In the genomic region with DNA sequence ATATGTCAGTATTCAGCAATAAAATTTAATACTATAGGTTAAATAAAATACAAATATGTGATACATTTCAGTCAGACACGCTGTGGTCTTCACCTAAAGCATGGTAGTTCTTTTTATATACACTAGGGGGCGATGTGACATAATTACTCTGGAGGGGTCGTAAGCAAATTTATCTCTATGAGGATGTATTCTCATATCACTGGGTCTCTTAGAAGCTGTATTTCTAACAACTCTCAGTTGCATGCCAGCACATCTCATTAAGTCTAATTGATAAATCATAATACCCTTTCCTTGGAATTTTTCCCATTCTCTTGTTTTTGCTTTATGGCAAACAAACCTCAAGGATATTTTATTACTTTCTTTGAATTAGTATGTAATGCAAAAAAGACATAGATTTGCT, we compare ENCODE assay signal across 8 cellular contexts. TPM values are rescaled to one million over a fixed set of nuclear protein-coding genes. Genes with fewer than 3 reads are reported as not detected.
DNase-seq lines count a peak whose midpoint lies in the region; ATAC-seq and TF ChIP-seq lines count a peak whose summit lies in the region.

No MANE protein-coding gene starts in this region.

- H3K9ac ChIP-seq in SK-N-SH, result no peak overlapping the region

- TF ChIP-seq EP300 in SK-N-SH (IDR thresholded peaks at IDR 0.05; ENCODE audit: borderline replicate concordance in 1 of 2, low read depth in 1 of 2, low read length in 1 of 2), result no peak

- no peak overlapping the region for H3K4me2 ChIP-seq in SK-N-SH

- CTCF ChIA-PET in SK-N-SH (lab: Yijun Ruan, JAX), result interaction anchor here (0.6 to 3.4 kb wide), 22 partner anchors 10 to 1716 kb away, joined by 3 to 20 read pairs (median 3); no protein-coding TSS in a partner anchor

- peaks cover 7% of the 10 kb centered on the region for H3F3A ChIP-seq in SK-N-SH (replicated peaks; ENCODE audit: insufficient read depth)

- H4K20me1 ChIP-seq in SK-N-SH (ENCODE audit: insufficient read depth), result no peaks in the 10 kb centered on the region

- no peaks in the 10 kb centered on the region for H3K79me2 ChIP-seq in SK-N-SH (ENCODE audit: insufficient read depth)

- H3K4me3 ChIP-seq in SK-N-SH (ENCODE audit: low read depth in 2 of 2, low read length in 1 of 2), result peak overlapping the region in 1 of 2 experiments; percentile 27; a peak in 1 of 4 replicates

- H3K27ac ChIP-seq in SK-N-SH (ENCODE audit: low read depth in 2 of 2, low read length in 1 of 2), result no peak overlapping the region

- ATAC-seq in SK-N-SH treated with all-trans-retinoic acid at 6 μM for 48 hours, result no peak
- no peak for ATAC-seq in HG02840 (IDR thresholded peaks at IDR 0.05; ENCODE audit: low FRiP score, unreplicated experiment)

- peaks cover 13% of the 10 kb centered on the region for H3K27me3 ChIP-seq in SK-N-SH (ENCODE audit: insufficient read depth)

- 2% methylated on average over 3 of the region's 3 CpGs for WGBS in SK-N-SH (ENCODE audit: low lambda C conversion rate)

- TF ChIP-seq RAD21 in SK-N-SH (IDR thresholded peaks at IDR 0.05; ENCODE audit: low read length), result peak; percentile 83

- no peaks in the 10 kb centered on the region for H3K36me3 ChIP-seq in SK-N-SH (replicated peaks in 1 of 2; ENCODE audit: control insufficient read depth in 1 of 2, insufficient read depth in 2 of 2, low read length in 1 of 2)

- peaks cover 4 to 10% of the 10 kb centered on the region in 2 experiments; a peak in 1 of 4 replicates for H3K4me1 ChIP-seq in SK-N-SH (ENCODE audit: control insufficient read depth in 1 of 2, insufficient read depth in 2 of 2, low read depth in 1 of 2, low read length in 1 of 2)

- peak; percentile 84 for TF ChIP-seq CTCF in SK-N-SH (IDR thresholded peaks at IDR 0.05)

- H3K9me2 ChIP-seq in SK-N-SH, result no peaks in the 10 kb centered on the region

- H3K9me3 ChIP-seq in SK-N-SH, result no peaks in the 10 kb centered on the region

- DNase-seq in SK-N-SH, result peak; percentile 51
- DNase-seq in Kasumi-1 (lab: John Stamatoyannopoulos, UW), result peak; percentile 76 to 77
- DNase-seq in SW480 (ENCODE audit: low spot score), result peak; percentile 47
- DNase-seq in kidney tubule cell (ENCODE audit: low spot score), result peak; percentile 37
- DNase-seq in effector CD4-positive, alpha-beta T cell, result no peak
- DNase-seq in activated CD4-positive, alpha-beta T cell treated with anti-CD3 and anti-CD28 coated beads, Interleukin-2, amount 50 U/mL, for 4 hours, result no peak

- H2AFZ ChIP-seq in SK-N-SH (ENCODE audit: low read depth), result no peak overlapping the region

- POLR2A ChIA-PET in SK-N-SH (lab: Yijun Ruan, JAX), result no interaction called here

TF ChIP-seq in SK-N-SH, 30 proteins besides CTCF, POLR2A, EP300 and RAD21:
- TF ChIP-seq, protein P1, sequence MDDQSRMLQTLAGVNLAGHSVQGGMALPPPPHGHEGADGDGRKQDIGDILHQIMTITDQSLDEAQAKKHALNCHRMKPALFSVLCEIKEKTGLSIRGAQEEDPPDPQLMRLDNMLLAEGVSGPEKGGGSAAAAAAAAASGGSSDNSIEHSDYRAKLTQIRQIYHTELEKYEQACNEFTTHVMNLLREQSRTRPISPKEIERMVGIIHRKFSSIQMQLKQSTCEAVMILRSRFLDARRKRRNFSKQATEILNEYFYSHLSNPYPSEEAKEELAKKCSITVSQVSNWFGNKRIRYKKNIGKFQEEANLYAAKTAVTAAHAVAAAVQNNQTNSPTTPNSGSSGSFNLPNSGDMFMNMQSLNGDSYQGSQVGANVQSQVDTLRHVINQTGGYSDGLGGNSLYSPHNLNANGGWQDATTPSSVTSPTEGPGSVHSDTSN (IDR thresholded peaks at IDR 0.05), result no peak
- peak; percentile 48 for TF ChIP-seq SMC3 (IDR thresholded peaks at IDR 0.05; ENCODE audit: low read depth, low read length)

TF ChIP-seq in SK-N-SH treated with all-trans-retinoic acid at 6 μM for 48 hours, 23 proteins besides CTCF, POLR2A, EP300 and RAD21:
- TF ChIP-seq, protein P2, sequence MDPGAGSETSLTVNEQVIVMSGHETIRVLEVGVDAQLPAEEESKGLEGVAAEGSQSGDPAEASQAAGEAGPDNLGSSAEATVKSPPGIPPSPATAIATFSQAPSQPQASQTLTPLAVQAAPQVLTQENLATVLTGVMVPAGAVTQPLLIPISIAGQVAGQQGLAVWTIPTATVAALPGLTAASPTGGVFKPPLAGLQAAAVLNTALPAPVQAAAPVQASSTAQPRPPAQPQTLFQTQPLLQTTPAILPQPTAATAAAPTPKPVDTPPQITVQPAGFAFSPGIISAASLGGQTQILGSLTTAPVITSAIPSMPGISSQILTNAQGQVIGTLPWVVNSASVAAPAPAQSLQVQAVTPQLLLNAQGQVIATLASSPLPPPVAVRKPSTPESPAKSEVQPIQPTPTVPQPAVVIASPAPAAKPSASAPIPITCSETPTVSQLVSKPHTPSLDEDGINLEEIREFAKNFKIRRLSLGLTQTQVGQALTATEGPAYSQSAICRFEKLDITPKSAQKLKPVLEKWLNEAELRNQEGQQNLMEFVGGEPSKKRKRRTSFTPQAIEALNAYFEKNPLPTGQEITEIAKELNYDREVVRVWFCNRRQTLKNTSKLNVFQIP (CRISPR knock-in tag; IDR thresholded peaks at IDR 0.05; ENCODE audit: borderline replicate concordance, low read depth), result no peak
- TF ChIP-seq ZNF565 (CRISPR knock-in tag; conservative IDR thresholded peaks at IDR 0.05; ENCODE audit: low read depth), result no peak
- TF ChIP-seq, protein P3, sequence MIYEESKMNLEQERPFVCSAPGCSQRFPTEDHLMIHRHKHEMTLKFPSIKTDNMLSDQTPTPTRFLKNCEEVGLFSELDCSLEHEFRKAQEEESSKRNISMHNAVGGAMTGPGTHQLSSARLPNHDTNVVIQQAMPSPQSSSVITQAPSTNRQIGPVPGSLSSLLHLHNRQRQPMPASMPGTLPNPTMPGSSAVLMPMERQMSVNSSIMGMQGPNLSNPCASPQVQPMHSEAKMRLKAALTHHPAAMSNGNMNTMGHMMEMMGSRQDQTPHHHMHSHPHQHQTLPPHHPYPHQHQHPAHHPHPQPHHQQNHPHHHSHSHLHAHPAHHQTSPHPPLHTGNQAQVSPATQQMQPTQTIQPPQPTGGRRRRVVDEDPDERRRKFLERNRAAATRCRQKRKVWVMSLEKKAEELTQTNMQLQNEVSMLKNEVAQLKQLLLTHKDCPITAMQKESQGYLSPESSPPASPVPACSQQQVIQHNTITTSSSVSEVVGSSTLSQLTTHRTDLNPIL (CRISPR knock-in tag; IDR thresholded peaks at IDR 0.05; ENCODE audit: low read depth), result no peak
- TF ChIP-seq, protein P4, sequence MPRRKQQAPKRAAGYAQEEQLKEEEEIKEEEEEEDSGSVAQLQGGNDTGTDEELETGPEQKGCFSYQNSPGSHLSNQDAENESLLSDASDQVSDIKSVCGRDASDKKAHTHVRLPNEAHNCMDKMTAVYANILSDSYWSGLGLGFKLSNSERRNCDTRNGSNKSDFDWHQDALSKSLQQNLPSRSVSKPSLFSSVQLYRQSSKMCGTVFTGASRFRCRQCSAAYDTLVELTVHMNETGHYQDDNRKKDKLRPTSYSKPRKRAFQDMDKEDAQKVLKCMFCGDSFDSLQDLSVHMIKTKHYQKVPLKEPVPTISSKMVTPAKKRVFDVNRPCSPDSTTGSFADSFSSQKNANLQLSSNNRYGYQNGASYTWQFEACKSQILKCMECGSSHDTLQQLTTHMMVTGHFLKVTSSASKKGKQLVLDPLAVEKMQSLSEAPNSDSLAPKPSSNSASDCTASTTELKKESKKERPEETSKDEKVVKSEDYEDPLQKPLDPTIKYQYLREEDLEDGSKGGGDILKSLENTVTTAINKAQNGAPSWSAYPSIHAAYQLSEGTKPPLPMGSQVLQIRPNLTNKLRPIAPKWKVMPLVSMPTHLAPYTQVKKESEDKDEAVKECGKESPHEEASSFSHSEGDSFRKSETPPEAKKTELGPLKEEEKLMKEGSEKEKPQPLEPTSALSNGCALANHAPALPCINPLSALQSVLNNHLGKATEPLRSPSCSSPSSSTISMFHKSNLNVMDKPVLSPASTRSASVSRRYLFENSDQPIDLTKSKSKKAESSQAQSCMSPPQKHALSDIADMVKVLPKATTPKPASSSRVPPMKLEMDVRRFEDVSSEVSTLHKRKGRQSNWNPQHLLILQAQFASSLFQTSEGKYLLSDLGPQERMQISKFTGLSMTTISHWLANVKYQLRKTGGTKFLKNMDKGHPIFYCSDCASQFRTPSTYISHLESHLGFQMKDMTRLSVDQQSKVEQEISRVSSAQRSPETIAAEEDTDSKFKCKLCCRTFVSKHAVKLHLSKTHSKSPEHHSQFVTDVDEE (CRISPR knock-in tag; IDR thresholded peaks at IDR 0.05), result no peak

RNA-seq across cellular contexts. Expression of a gene that starts 3.9 kb away (rescaled TPM):
- 0.13 and 0.21 TPM in 2 replicates for polyA plus RNA-seq in SK-N-SH (2012; rRNA removed)
- 0.13 and 0.35 TPM in 2 replicates for polyA plus RNA-seq in SK-N-SH (2012; cell fraction: cytosol; rRNA removed)
- polyA plus RNA-seq in SK-N-SH (2012; cell fraction: nucleus; rRNA removed), result 0.11 and 0.25 TPM in 2 replicates

Comparison
In these comparisons a context has a peak if more than half of its experiments do, and no peak if none do; other contexts are left out.
1. DNase-seq: peak in SK-N-SH (single experiment), Kasumi-1 (2 of 2), SW480 (single experiment) and kidney tubule cell (single experiment); none in effector CD4-positive, alpha-beta T cell (single experiment) and activated CD4-positive, alpha-beta T cell treated with anti-CD3 and anti-CD28 coated beads, Interleukin-2, amount 50 U/mL, for 4 hours (0 of 2).